In the genomic region with DNA sequence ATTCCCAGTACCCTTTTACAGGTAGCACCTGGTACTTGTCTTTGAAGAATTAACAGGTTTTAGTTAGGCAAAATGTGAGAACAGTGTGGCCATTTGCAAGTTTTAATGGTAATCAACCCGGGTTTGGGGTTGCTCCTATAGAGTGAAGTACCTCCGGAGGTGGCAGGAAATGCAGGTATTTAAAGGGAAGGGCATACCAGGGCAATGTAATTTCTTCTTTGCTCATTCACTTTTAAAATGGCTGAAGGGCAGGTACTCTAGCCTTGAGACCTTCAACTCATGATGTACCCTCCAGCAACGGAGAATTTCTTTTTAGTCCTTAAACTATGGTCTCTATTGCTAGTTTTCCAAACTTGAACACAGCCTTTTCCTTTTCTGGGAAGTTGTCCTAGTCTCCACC, we compare ENCODE assay signal across 1 cellular context.
TF ChIP-seq lines count a peak whose summit lies in the region.

No MANE protein-coding gene starts in this region.

TF ChIP-seq in HCT116, 20 proteins besides CTCF, POLR2A, EP300 and RAD21 (continued from another document):
- TF ChIP-seq REST (IDR thresholded peaks at IDR 0.05; ENCODE audit: low read depth) (no peak), SRF (IDR thresholded peaks at IDR 0.05; ENCODE audit: low read depth) (no peak), ZNF274 (IDR thresholded peaks at IDR 0.05; ENCODE audit: low read depth, low read length) (no peak), POLR2AphosphoS5 (IDR thresholded peaks at IDR 0.05; ENCODE audit: low read depth, low read length) (no peak), YY1 (IDR thresholded peaks at IDR 0.05; ENCODE audit: extremely low read depth, insufficient replicate concordance, low read depth, low read length) (no peak), EGR1 (IDR thresholded peaks at IDR 0.05; ENCODE audit: low read depth) (no peak), ATF3 (IDR thresholded peaks at IDR 0.05) (no peak), JUND (IDR thresholded peaks at IDR 0.05) (no peak)
- TF ChIP-seq, protein P1, sequence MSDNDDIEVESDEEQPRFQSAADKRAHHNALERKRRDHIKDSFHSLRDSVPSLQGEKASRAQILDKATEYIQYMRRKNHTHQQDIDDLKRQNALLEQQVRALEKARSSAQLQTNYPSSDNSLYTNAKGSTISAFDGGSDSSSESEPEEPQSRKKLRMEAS (IDR thresholded peaks at IDR 0.05): no peak
